8 cellular contexts compared by ENCODE assay signal in the genomic region with DNA sequence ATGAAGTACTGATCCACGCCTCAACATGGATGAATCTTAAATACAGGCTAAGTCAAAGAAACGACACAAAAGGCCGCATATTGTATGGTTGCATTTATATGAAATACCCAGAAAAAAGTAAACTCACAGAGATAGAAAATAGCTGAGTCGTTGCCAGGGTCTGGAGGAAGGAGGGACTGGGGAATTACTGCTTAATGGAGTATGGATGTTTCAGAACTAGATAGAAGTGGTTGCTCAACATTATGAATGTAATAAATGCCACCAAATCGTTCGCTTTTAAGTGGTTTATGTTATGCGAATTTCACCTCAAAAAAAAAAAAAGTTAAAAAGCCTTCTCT. TPM values are rescaled to one million over a fixed set of nuclear protein-coding genes. Genes with fewer than 3 reads are reported as not detected.
DNase-seq lines count a peak whose midpoint lies in the region; ATAC-seq, FAIRE-seq and TF ChIP-seq lines count a peak whose summit lies in the region.

No MANE protein-coding gene starts in this region.

- H3K4me3 ChIP-seq in PC-9 (peak overlapping the region; percentile 96), prostate gland (peak overlapping the region; percentile 58 to 86)

- H3K27me3 ChIP-seq in PC-9 (ENCODE audit: insufficient read depth, low read depth) (no peaks in the 10 kb centered on the region), prostate gland (replicated peaks; ENCODE audit: insufficient read depth) (no peaks in the 10 kb centered on the region)

- H2AFZ ChIP-seq in PC-9: peak overlapping the region; percentile 98

- BruUV-seq in PC-9 (replicated peaks; lab: Mats Ljungman, UMichigan): no TSS peak

- no peak for TF ChIP-seq CTCF in PC-9 (conservative IDR thresholded peaks at IDR 0.05)
- TF ChIP-seq CTCF in prostate gland (IDR thresholded peaks at IDR 0.05): no peak

- H3F3A ChIP-seq in PC-9 (ENCODE audit: insufficient read depth, low read depth): peaks cover 36% of the 10 kb centered on the region

- peaks cover 33% of the 10 kb centered on the region for H3K79me2 ChIP-seq in PC-9 (ENCODE audit: low read depth)

- no peak for ATAC-seq in HG03095 (IDR thresholded peaks at IDR 0.05; ENCODE audit: unreplicated experiment)
- ATAC-seq in HG02610 (IDR thresholded peaks at IDR 0.05; ENCODE audit: unreplicated experiment): no peak

- WGBS in prostate gland: 12% methylated on average over 7 of the region's 7 CpGs

- H3K4me2 ChIP-seq in PC-9: peak overlapping the region; percentile 89

- H3K4me1 ChIP-seq in ES-I3 (ENCODE audit: insufficient read depth, low read length): peaks cover 17% of the 10 kb centered on the region
- H3K4me1 ChIP-seq in PC-9 (replicated peaks; ENCODE audit: insufficient read depth): peaks cover 40% of the 10 kb centered on the region
- no peaks in the 10 kb centered on the region for H3K4me1 ChIP-seq in prostate gland (replicated peaks)

- H3K9ac ChIP-seq in ES-I3 (ENCODE audit: low read depth, low read length): peak overlapping the region; percentile 99

- no peaks in the 10 kb centered on the region for H4K20me1 ChIP-seq in PC-9 (ENCODE audit: insufficient read depth)

- TF ChIP-seq POLR2A in prostate gland (IDR thresholded peaks at IDR 0.05): no peak

- H3K27ac ChIP-seq in PC-9 (peak overlapping the region; percentile 89), epithelial cell of prostate (peak overlapping the region; percentile 98), prostate gland (peak overlapping the region; percentile 83 to 84)

- H3K9me3 ChIP-seq in ES-I3 (ENCODE audit: control insufficient read depth, insufficient read depth, low read length): no peaks in the 10 kb centered on the region
- H3K9me3 ChIP-seq in PC-9 (ENCODE audit: insufficient read depth, low read depth): no peaks in the 10 kb centered on the region
- H3K9me3 ChIP-seq in prostate gland: no peaks in the 10 kb centered on the region

- intact Hi-C loops in PC-9 (cut with micrococcal nuclease; ENCODE audit: unreplicated experiment) (loop anchor here (2.0 to 5.0 kb wide), 3 partner anchors 15 to 604 kb away; partner anchors contain the start of gene NR4A3), prostate gland (cut with DNase I) (loop anchor here (5.0 to 10.0 kb wide), 2 partner anchors 74 to 169 kb away; partner anchors contain the start of gene TEX10)

- CTCF ChIA-PET in PC-9 (lab: Charles Lee): interaction anchor here (0.6 kb wide), 1 partner anchor 33 kb away, joined by 13 read pairs; no protein-coding TSS in a partner anchor

- FAIRE-seq in RCC 7860 (lab: Jason Lieb, UNC): no peak

- H3K36me3 ChIP-seq in ES-I3 (ENCODE audit: insufficient read depth, low read length) (no peaks in the 10 kb centered on the region), PC-9 (ENCODE audit: low read depth) (no peaks in the 10 kb centered on the region), prostate gland (no peaks in the 10 kb centered on the region)

- no peak for DNase-seq in PC-9
- DNase-seq in epithelial cell of prostate (ENCODE audit: low read depth, low spot score): no peak
- no peak for DNase-seq in prostate gland (ENCODE audit: low spot score)
- DNase-seq in RCC 7860 (ENCODE audit: low spot score): no peak
- no peak for DNase-seq in cerebellar nuclear complex (lab: John Stamatoyannopoulos, UW)

- POLR2A ChIA-PET in PC-9 (lab: Charles Lee; ENCODE audit: unreplicated experiment): interaction anchor here (0.7 kb wide), 1 partner anchor 14 kb away, joined by 7 read pairs; no protein-coding TSS in a partner anchor

- H3K9me2 ChIP-seq in PC-9 (ENCODE audit: insufficient read depth): no peaks in the 10 kb centered on the region

RNA-seq across cellular contexts. Expression of gene MSANTD3, which starts 0.8 kb away (rescaled TPM):
- total RNA-seq in PC-9 (2021): 40.0 and 53.2 TPM in 2 replicates
- total RNA-seq in prostate gland: 10 to 100 TPM; 17.3 to 24.5 TPM

RNA-seq across cellular contexts. Expression of gene TMEFF1, which starts 46.8 kb away (rescaled TPM):
- total RNA-seq in PC-9 (2021) (1.1 and 1.7 TPM in 2 replicates), prostate gland (1 to 10 TPM; 1.7 to 2.7 TPM)
